In the genomic region with DNA sequence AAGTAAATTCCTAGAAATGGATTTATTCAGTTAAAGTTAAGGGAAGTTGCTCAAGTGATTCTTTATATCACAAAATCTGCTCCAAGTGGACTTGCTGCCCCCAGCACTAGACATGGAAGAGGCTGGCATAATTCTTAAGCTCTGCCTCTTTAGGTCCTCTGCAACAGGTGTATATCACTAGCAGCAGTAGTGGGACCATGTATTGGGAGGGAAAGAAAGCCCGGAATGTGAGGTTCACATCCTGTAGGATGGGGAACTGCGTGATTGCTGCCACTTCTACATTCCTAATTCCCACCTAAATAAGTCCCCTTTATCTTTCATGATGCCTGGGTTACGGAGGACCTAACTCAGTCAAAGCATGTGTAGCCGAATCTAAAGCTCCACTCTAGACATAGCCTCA, we compare ENCODE assay signal across 8 cellular contexts. TPM values are rescaled to one million over a fixed set of nuclear protein-coding genes. Genes with fewer than 3 reads are reported as not detected.
"Had no signal": no experiment of that assay in that cellular context is flagged by ENCODE, and none has a peak within 500 bp of the region (broad histone marks: within the 10 kb centered on the region; RNA-seq: fewer than 3 reads in every experiment).

No MANE protein-coding gene starts in this region.

- H3K4me3 ChIP-seq: GM12878 had no signal

- FAIRE-seq: G401.6, GM12878, GM12891, GM12892, GM18507, GM19239 had no signal

- ATAC-seq: GM12878 had no signal

- DNase-seq: GDM1, GF-D8 had no signal

RNA-seq across cellular contexts. Expression of a gene that starts 13.2 kb away (rescaled TPM):
- total RNA-seq: GM12878 had no signal
